ENCODE assay signal across 1 cellular context in the genomic region with DNA sequence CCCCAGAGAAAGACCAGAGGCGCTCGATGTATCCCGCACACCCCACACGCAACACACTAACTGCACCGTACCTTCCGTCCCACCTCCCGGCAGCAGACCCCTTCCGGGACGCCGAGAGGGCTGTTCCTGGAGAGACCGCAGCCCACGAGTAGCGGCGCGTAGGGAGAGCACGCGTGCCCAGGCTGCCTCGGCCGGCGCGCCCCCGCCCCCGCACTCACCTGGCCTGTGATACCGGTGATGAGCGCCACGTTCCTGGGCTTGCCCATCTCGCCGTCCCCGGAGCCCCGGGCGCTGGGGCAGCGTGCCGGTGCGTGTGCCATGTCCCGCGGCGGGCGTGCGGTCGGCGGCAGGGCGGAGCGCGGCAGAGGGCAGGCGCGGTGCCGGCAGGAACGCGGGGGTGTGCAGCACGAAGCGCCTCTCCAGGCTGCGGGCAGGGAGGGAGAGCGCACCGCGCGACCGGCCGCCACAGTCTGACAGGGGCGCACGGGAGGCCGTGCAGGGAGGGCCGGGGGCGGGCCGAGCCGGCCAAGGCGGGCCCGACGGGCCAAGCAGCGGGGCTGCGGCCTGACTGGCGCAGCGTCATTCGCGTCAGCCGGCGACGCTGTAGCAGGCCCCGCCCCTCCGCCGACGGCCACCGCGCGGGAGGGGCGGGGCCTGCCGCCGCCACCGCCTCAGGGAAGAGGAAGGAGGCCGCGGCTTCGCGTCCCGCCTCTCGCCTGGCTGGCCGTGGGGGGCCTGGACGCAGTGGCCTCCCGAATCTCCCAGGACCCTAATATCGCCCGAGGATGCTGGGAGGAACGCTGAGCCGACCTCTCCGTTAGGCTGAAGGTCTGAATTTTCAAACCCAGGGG.
TF ChIP-seq lines count a peak whose summit lies in the region.

A gene (minus strand): TSS at position 503 of the 851 bp plus-strand sequence.

TF ChIP-seq in SK-N-SH treated with all-trans-retinoic acid at 6 μM for 48 hours, 23 proteins besides CTCF, POLR2A, EP300 and RAD21 (continued from another document):
- TF ChIP-seq TOX (CRISPR knock-in tag; IDR thresholded peaks at IDR 0.05; ENCODE audit: borderline replicate concordance) = no peak
- TF ChIP-seq OSR1 (CRISPR knock-in tag; IDR thresholded peaks at IDR 0.05) = no peak
- no peak for TF ChIP-seq CSDC2 (CRISPR knock-in tag; IDR thresholded peaks at IDR 0.05)
TF ChIP-seq in SK-N-SH treated with all-trans-retinoic acid at 6 μM for 48 hours: peak in this region for 0.
